Comparison of ENCODE assay signal across 8 cellular contexts in genomic region chr10:69392481-69393000, GRCh38.
DNase-seq lines count a peak whose midpoint lies in the region; ATAC-seq lines count a peak whose summit lies in the region.

No MANE protein-coding gene starts in this region.

- peak; percentile 75 for ATAC-seq in HG03039 (IDR thresholded peaks at IDR 0.05; ENCODE audit: unreplicated experiment)
- peak; percentile 92 to 94 for ATAC-seq in activated CD4-positive, CD25-positive, alpha-beta regulatory T cell treated with anti-CD3 and anti-CD28 coated beads, Interleukin-2, amount 50 U/mL, for 24 hours

- DNase-seq in SIG-M5 treated with dmso at 0.1 percent for 504 hours (lab: John Stamatoyannopoulos, UW; ENCODE audit: unreplicated experiment), result peak; percentile 81
- DNase-seq in SIG-M5 (lab: John Stamatoyannopoulos, UW), result no peak
- DNase-seq in NCI-H2196 treated with DMSO at 0.1 percent for 48 hours (lab: John Stamatoyannopoulos, UW; ENCODE audit: unreplicated experiment), result peak; percentile 71
- peak; percentile 76 for DNase-seq in central memory CD4-positive, alpha-beta T cell
- peak; percentile 84 for DNase-seq in kidney tubule cell (ENCODE audit: low spot score)
- DNase-seq in stimulated activated CD4-positive, alpha-beta T cell treated with anti-CD3 and anti-CD28 coated beads, Interleukin-4, amount 100 ng/mL, for 1 hour, result peak; percentile 73
